Comparison of ENCODE assay signal across 13 cellular contexts in the genomic region with DNA sequence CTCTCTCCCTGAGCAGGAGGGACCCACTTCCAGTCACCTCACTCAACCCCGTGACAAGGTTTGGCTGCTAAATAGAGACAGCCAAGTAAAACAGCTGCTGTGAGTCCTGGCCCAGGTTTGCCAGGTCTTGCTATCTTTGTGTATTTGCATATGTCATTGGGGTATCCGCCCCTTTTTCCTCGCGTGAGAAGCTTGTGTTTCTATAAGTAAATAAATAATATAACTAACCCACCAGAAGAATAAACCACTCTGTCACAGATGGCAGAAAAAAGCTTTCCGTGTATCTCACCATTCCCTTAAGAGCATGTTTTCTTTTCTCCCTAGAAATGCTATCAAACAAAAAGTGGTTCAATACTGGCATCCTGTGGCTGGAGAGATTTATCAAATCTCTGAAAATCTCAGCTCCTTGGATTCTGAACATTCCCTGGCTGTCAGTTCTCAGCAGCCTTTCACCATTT.
DNase-seq lines count a peak whose midpoint lies in the region; ATAC-seq, FAIRE-seq and TF ChIP-seq lines count a peak whose summit lies in the region.
"Had no signal": no experiment of that assay in that cellular context is flagged by ENCODE, and none has a peak within 500 bp of the region (broad histone marks: within the 10 kb centered on the region; RNA-seq: fewer than 3 reads in every experiment).

No MANE protein-coding gene starts in this region.

- TF ChIP-seq CTCF in H9 (conservative IDR thresholded peaks at IDR 0.05) (0 out of 3 replicates have a peak, but pooled peaks have one; percentile 14), endothelial cell of umbilical vein (IDR thresholded peaks at IDR 0.05; ENCODE audit: extremely low read depth in 1 of 2, insufficient read depth in 1 of 2, low read depth in 1 of 2, low read length in 2 of 2) (no peak), neural cell (IDR thresholded peaks at IDR 0.05; ENCODE audit: poor library complexity, severe bottlenecking) (peak; percentile 76), vagina (IDR thresholded peaks at IDR 0.05) (no peak), glutamatergic neuron (IDR thresholded peaks at IDR 0.05; ENCODE audit: partially characterized antibody, unreplicated experiment) (no peak), lower lobe of right lung (IDR thresholded peaks at IDR 0.05) (no peak)

- no peak overlapping the region for H4K91ac ChIP-seq in H9 (ENCODE audit: insufficient read length, low read depth, low read length)

- no peaks in the 10 kb centered on the region for H3F3A ChIP-seq in neural cell (ENCODE audit: insufficient read depth, low read length, poor library complexity, severe bottlenecking)

- H3K4me3 Mint-ChIP-seq in H9 (no peak overlapping the region), glutamatergic neuron (ENCODE audit: unreplicated experiment) (no peak overlapping the region)
- H3K4me3 Mint-ChIP-seq: CD4-positive, alpha-beta T cell had no signal

- H3K27me3 Mint-ChIP-seq in H9 (ENCODE audit: low read depth) (no peaks in the 10 kb centered on the region), glutamatergic neuron (ENCODE audit: unreplicated experiment) (no peaks in the 10 kb centered on the region)
- H3K27me3 Mint-ChIP-seq: CD4-positive, alpha-beta T cell had no signal

- H3K9me2 ChIP-seq in neural cell (ENCODE audit: insufficient read depth, low read length), result no peaks in the 10 kb centered on the region

- dilution Hi-C loops in endothelial cell of umbilical vein (cut with MboI; ENCODE audit: extremely low pct_ligation_motif_present, low sequenced_read_pairs), result no loop called here

- H3K9me3 Mint-ChIP-seq in H9 (no peaks in the 10 kb centered on the region), glutamatergic neuron (ENCODE audit: unreplicated experiment) (no peaks in the 10 kb centered on the region)
- H3K9me3 Mint-ChIP-seq: CD4-positive, alpha-beta T cell had no signal

- no peak overlapping the region for H3K18ac ChIP-seq in H9 (ENCODE audit: insufficient read length, low read depth, low read length)

- no peak overlapping the region for H3K14ac ChIP-seq in H9 (ENCODE audit: insufficient read depth, low read length)

- H4K20me1 ChIP-seq in H9 (ENCODE audit: control insufficient read depth, insufficient read depth, insufficient read length) (no peaks in the 10 kb centered on the region), endothelial cell of umbilical vein (replicated peaks; ENCODE audit: control insufficient read depth, extremely low read depth, insufficient read depth, low read length) (no peaks in the 10 kb centered on the region), neural cell (ENCODE audit: insufficient read depth) (no peaks in the 10 kb centered on the region)

- no peaks in the 10 kb centered on the region for H3K4me1 Mint-ChIP-seq in H9
- peaks cover 6% of the 10 kb centered on the region for H3K4me1 Mint-ChIP-seq in glutamatergic neuron (ENCODE audit: low read depth, unreplicated experiment)

- H2AFZ ChIP-seq in H9 (ENCODE audit: low read length) (no peak overlapping the region), endothelial cell of umbilical vein (ENCODE audit: low read depth, low read length) (no peak overlapping the region), neural cell (ENCODE audit: low read depth, low read length) (no peak overlapping the region)

- no peak overlapping the region for H3K4ac ChIP-seq in H9 (ENCODE audit: low read depth, low read length)

- H2BK20ac ChIP-seq in H9 (ENCODE audit: low read depth, low read length, poor library complexity, severe bottlenecking), result no peak overlapping the region

- no peak for DNase-seq in H9
- peak; percentile 92 for DNase-seq in NCI-H2171 treated with DMSO at 0.1 percent for 48 hours (lab: John Stamatoyannopoulos, UW)
- peak; percentile 55 for DNase-seq in endothelial cell of umbilical vein (ENCODE audit: low read depth, low spot score)
- DNase-seq in SHP77 (lab: John Stamatoyannopoulos, UW), result no peak
- DNase-seq in vagina (ENCODE audit: extremely low spot score in 2 of 2), result no peak
- DNase-seq in glutamatergic neuron, result no peak
- DNase-seq in lower lobe of right lung, result no peak
- DNase-seq: activated T-cell treated with anti-CD3 and anti-CD28 coated beads, Interleukin-2, amount 50 U/mL, for 1 hour; CD4-positive, alpha-beta T cell; NCI-H446 treated with DMSO at 0.1 percent for 48 hours; sigmoid colon; T-helper 9 cell had no signal

- no peak for FAIRE-seq in endothelial cell of umbilical vein (lab: Jason Lieb, UNC)

- no peaks in the 10 kb centered on the region for H3K27me3 ChIP-seq in H9 (ENCODE audit: insufficient read depth, low read length)
- no peaks in the 10 kb centered on the region for H3K27me3 ChIP-seq in endothelial cell of umbilical vein (ENCODE audit: control insufficient read depth in 2 of 2, insufficient read depth in 2 of 2, low read length in 2 of 2)
- H3K27me3 ChIP-seq in neural cell (ENCODE audit: insufficient read depth, low read depth, low read length), result no peaks in the 10 kb centered on the region
- H3K27me3 ChIP-seq in vagina, result no peaks in the 10 kb centered on the region
- no peaks in the 10 kb centered on the region for H3K27me3 ChIP-seq in lower lobe of right lung (ENCODE audit: low read depth)
- H3K27me3 ChIP-seq: sigmoid colon had no signal

- no peak overlapping the region for H2BK120ac ChIP-seq in H9 (ENCODE audit: low read depth, low read length, poor library complexity, severe bottlenecking)

- H3K36me3 ChIP-seq in endothelial cell of umbilical vein (ENCODE audit: control insufficient read depth in 2 of 2, extremely low read depth in 1 of 2, insufficient read depth in 2 of 2, low read length in 2 of 2), result peaks cover 8 to 61% of the 10 kb centered on the region in 2 experiments
- H3K36me3 ChIP-seq in neural cell (ENCODE audit: insufficient read depth, low read length), result no peaks in the 10 kb centered on the region
- H3K36me3 ChIP-seq in vagina, result no peaks in the 10 kb centered on the region
- H3K36me3 ChIP-seq in lower lobe of right lung, result no peaks in the 10 kb centered on the region
- H3K36me3 ChIP-seq: sigmoid colon had no signal

- POLR2A ChIA-PET in endothelial cell of umbilical vein (lab: Charles Lee), result no interaction called here

- intact Hi-C loops in endothelial cell of umbilical vein (cut with micrococcal nuclease) (loop anchor here (5.0 kb wide), 1 partner anchor 737 kb away; no protein-coding TSS in a partner anchor), vagina (cut with DNase I) (no loop called here), lower lobe of right lung (cut with DNase I) (no loop called here)

- no peak overlapping the region for H2BK5ac ChIP-seq in H9 (ENCODE audit: insufficient read length, low read length)

- H3K23ac ChIP-seq in H9 (ENCODE audit: insufficient read length, low read depth, low read length), result no peak overlapping the region

- H3K79me1 ChIP-seq in H9 (ENCODE audit: insufficient read depth, low read depth, low read length, poor library complexity, severe bottlenecking), result no peaks in the 10 kb centered on the region

- TF ChIP-seq RAD21 in neural cell (conservative IDR thresholded peaks at IDR 0.05), result peak; percentile 83

- H3K4me3 ChIP-seq in endothelial cell of umbilical vein (replicated peaks in 1 of 3; ENCODE audit: insufficient read depth in 1 of 3, low read depth in 1 of 3, low read length in 3 of 3) (no peak overlapping the region), neural cell (ENCODE audit: low read length) (no peak overlapping the region), vagina (no peak overlapping the region), lower lobe of right lung (no peak overlapping the region)
- H3K4me3 ChIP-seq: sigmoid colon had no signal

- H3K79me2 ChIP-seq in H9 (ENCODE audit: insufficient read depth, low read length) (no peaks in the 10 kb centered on the region), endothelial cell of umbilical vein (ENCODE audit: control insufficient read depth, insufficient read depth, low read length) (peaks cover 19% of the 10 kb centered on the region), neural cell (replicated peaks; ENCODE audit: insufficient read depth, low read length) (no peaks in the 10 kb centered on the region)

- no peak overlapping the region for H2BK15ac ChIP-seq in H9 (ENCODE audit: low read depth, low read length)

- no CpG with 5 or more reads among the region's 5 CpGs for WGBS in H9 (ENCODE audit: extremely low coverage, insufficient read length, low lambda C conversion rate)

- no peak overlapping the region for H3K9ac ChIP-seq in H9 (ENCODE audit: extremely low read depth, insufficient read length, low read length)
- no peak overlapping the region for H3K9ac ChIP-seq in endothelial cell of umbilical vein (replicated peaks; ENCODE audit: extremely low read depth, insufficient read depth, low read length)
- no peak overlapping the region for H3K9ac ChIP-seq in neural cell (ENCODE audit: low read length)

- no peak overlapping the region for H3K56ac ChIP-seq in H9 (ENCODE audit: insufficient read length, low read depth, low read length)

- no peak overlapping the region for H3K27ac Mint-ChIP-seq in H9
- H3K27ac Mint-ChIP-seq in glutamatergic neuron (ENCODE audit: unreplicated experiment), result no peak overlapping the region
- H3K27ac Mint-ChIP-seq: CD4-positive, alpha-beta T cell had no signal

- H3K9me1 ChIP-seq in endothelial cell of umbilical vein (replicated peaks; ENCODE audit: control insufficient read depth, extremely low read depth, insufficient read depth, low read length), result no peaks in the 10 kb centered on the region

- TF ChIP-seq EP300 in neural cell (conservative IDR thresholded peaks at IDR 0.05; ENCODE audit: poor library complexity, severe bottlenecking), result no peak

- BruUV-seq in endothelial cell of umbilical vein (replicated peaks; lab: Mats Ljungman, UMichigan), result no TSS peak

- H3K9me3 ChIP-seq in H9 (ENCODE audit: control insufficient read depth, low read depth, low read length) (no peaks in the 10 kb centered on the region), endothelial cell of umbilical vein (replicated peaks; ENCODE audit: control insufficient read depth, insufficient read depth, low read length) (no peaks in the 10 kb centered on the region), neural cell (ENCODE audit: low read length) (no peaks in the 10 kb centered on the region), vagina (no peaks in the 10 kb centered on the region), lower lobe of right lung (no peaks in the 10 kb centered on the region)
- H3K9me3 ChIP-seq: sigmoid colon had no signal

- H2BK12ac ChIP-seq in H9 (ENCODE audit: insufficient read length, low read depth, low read length), result no peak overlapping the region

- no peak for ATAC-seq in lower lobe of right lung

- CTCF ChIA-PET in endothelial cell of umbilical vein (lab: Charles Lee), result interaction anchor here (0.6 to 2.8 kb wide), 5 partner anchors 85 to 355 kb away, joined by 3 to 7 read pairs (median 6); no protein-coding TSS in a partner anchor

- H3K4me2 ChIP-seq in H9 (ENCODE audit: insufficient read depth, insufficient read length, low read length), result no peak overlapping the region
- no peak overlapping the region for H3K4me2 ChIP-seq in endothelial cell of umbilical vein (ENCODE audit: insufficient read depth, low read length)
- H3K4me2 ChIP-seq in neural cell (ENCODE audit: low read length), result no peak overlapping the region

- H3K36me3 Mint-ChIP-seq in H9 (ENCODE audit: insufficient read depth in 1 of 3, low read depth in 3 of 3), result peaks cover 19 to 24% (median 21%) of the 10 kb centered on the region in 3 experiments; a peak in 6 of 7 replicates
- no peaks in the 10 kb centered on the region for H3K36me3 Mint-ChIP-seq in glutamatergic neuron (ENCODE audit: unreplicated experiment)

- no peak overlapping the region for H4K8ac ChIP-seq in H9 (replicated peaks; ENCODE audit: insufficient read length, low read depth, low read length)

- H3K27ac ChIP-seq in H9 (ENCODE audit: insufficient read length, low read depth, low read length), result no peak overlapping the region
- H3K27ac ChIP-seq in endothelial cell of umbilical vein (ENCODE audit: insufficient read depth, low read depth, low read length), result no peak overlapping the region
- no peak overlapping the region for H3K27ac ChIP-seq in neural cell (ENCODE audit: low read length)
- no peak overlapping the region for H3K27ac ChIP-seq in vagina
- no peak overlapping the region for H3K27ac ChIP-seq in lower lobe of right lung
- H3K27ac ChIP-seq: sigmoid colon had no signal

- H3T11ph ChIP-seq in H9 (ENCODE audit: low read length), result no peak overlapping the region

- TF ChIP-seq POLR2A in endothelial cell of umbilical vein (IDR thresholded peaks at IDR 0.05; ENCODE audit: low read depth, low read length) (no peak), vagina (IDR thresholded peaks at IDR 0.05) (no peak)

- H2AK5ac ChIP-seq in H9 (ENCODE audit: insufficient read length, low read length), result no peak overlapping the region

- H3K4me1 ChIP-seq in H9 (ENCODE audit: insufficient read depth, low read length) (no peaks in the 10 kb centered on the region), endothelial cell of umbilical vein (ENCODE audit: control insufficient read depth, extremely low read depth, insufficient read depth, low read length) (peaks cover 10% of the 10 kb centered on the region), vagina (no peaks in the 10 kb centered on the region), lower lobe of right lung (no peaks in the 10 kb centered on the region)
- H3K4me1 ChIP-seq: sigmoid colon had no signal

- no peak overlapping the region for H4K5ac ChIP-seq in H9 (ENCODE audit: insufficient read length, low read depth, low read length)

- H3K23me2 ChIP-seq in H9 (ENCODE audit: insufficient read length, low read depth, low read length, poor library complexity, severe bottlenecking), result no peaks in the 10 kb centered on the region

Comparison
In these comparisons a context has a peak if more than half of its experiments do, and no peak if none do; other contexts are left out.
1. DNase-seq: peak in NCI-H2171 treated with DMSO at 0.1 percent for 48 hours (single experiment) and endothelial cell of umbilical vein (single experiment); none in H9 (single experiment), SHP77 (0 of 2), vagina (0 of 2), glutamatergic neuron (single experiment) and lower lobe of right lung (single experiment).
2. CTCF ChIP-seq: peak in H9 (single experiment) and neural cell (single experiment); none in endothelial cell of umbilical vein (0 of 2), vagina (0 of 3), glutamatergic neuron (single experiment) and lower lobe of right lung (single experiment).